Comparison of ENCODE assay signal across 10 cellular contexts in the genomic region with DNA sequence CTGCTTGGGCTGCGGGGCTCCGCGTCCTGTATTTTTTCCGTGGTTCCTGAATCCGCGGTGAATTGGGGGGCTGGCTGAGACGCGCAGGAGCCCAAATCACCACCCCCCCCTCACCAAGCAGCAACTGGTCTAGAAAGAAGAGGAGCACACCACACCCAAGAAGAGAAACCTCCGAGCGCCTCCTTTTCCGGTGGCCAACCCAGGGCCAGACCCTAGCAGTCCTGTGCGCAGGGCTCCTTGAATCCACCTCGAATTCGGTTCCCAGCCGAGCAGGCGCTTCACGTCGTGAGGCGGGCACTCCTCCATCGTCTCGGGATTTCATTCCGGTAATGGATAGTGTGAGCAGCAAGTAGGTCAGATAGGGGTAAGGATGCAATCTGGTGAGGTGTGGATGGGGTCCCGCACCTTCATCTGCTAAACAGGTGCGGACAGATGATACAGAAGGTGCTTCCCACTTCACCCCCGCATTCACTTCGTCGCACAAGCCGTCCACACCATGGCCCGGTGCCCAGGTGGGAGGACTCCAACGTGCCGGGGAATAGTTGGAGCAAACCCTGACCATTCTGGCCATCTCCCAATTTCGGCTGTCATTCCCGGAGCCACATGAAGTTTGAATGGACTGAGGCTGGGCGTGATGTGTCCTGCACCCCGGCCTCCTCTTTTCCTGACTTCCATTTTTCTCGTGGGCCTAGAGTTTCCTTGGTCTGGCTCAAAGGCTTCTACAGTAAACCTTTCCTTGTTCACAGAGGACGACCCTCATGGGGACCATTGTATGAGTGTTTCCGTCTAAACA. TPM values are rescaled to one million over a fixed set of nuclear protein-coding genes. Genes with fewer than 3 reads are reported as not detected.
A peak's percentile ranks its signal among the peaks of the same experiment; 100 is the strongest.
DNase-seq lines count a peak whose midpoint lies in the region; ATAC-seq, FAIRE-seq and TF ChIP-seq lines count a peak whose summit lies in the region.
"Had no signal": no experiment of that assay in that cellular context is flagged by ENCODE, and none has a peak within 500 bp of the region (broad histone marks: within the 10 kb centered on the region; RNA-seq: fewer than 3 reads in every experiment).

No MANE protein-coding gene starts in this region.

- no peak for ATAC-seq in effector memory CD8-positive, alpha-beta T cell (replicated peaks)
- ATAC-seq in naive thymus-derived CD8-positive, alpha-beta T cell = no peak
- ATAC-seq in foreskin keratinocyte = no peak

- peaks cover 5 to 13% of the 10 kb centered on the region in 2 donors for H3K4me1 Mint-ChIP-seq in effector memory CD8-positive, alpha-beta T cell (ENCODE audit: low read depth in 2 of 2)
- peaks cover 9 to 27% (median 17%) of the 10 kb centered on the region in 4 donors for H3K4me1 Mint-ChIP-seq in naive thymus-derived CD8-positive, alpha-beta T cell

- no peaks in the 10 kb centered on the region for H3K9me3 ChIP-seq in A673 (ENCODE audit: low read depth, low read length, poor library complexity, severe bottlenecking)

- H3K9me3 Mint-ChIP-seq in effector memory CD8-positive, alpha-beta T cell = no peaks in the 10 kb centered on the region
- H3K9me3 Mint-ChIP-seq in naive thymus-derived CD8-positive, alpha-beta T cell = peaks cover 0 to 16% (median 2%) of the 10 kb centered on the region in 9 donors

- H3K27me3 ChIP-seq in A673 (replicated peaks; ENCODE audit: insufficient read depth, low read depth, low read length, poor library complexity) = no peaks in the 10 kb centered on the region
- H3K27me3 ChIP-seq in foreskin keratinocyte = peaks cover 21% of the 10 kb centered on the region
- H3K27me3 ChIP-seq: hepatocyte had no signal

- H3K4me1 ChIP-seq in A673 (ENCODE audit: insufficient read depth, low read length, poor library complexity, severe bottlenecking) (no peaks in the 10 kb centered on the region), foreskin keratinocyte (no peaks in the 10 kb centered on the region)

- peak overlapping the region; percentile 43 to 76 for H3K4me3 Mint-ChIP-seq in effector memory CD8-positive, alpha-beta T cell
- peak overlapping the region; percentile 57 to 85 (median 74) for H3K4me3 Mint-ChIP-seq in naive thymus-derived CD8-positive, alpha-beta T cell

- no peaks in the 10 kb centered on the region for H3K36me3 ChIP-seq in A673 (ENCODE audit: insufficient read depth, low read length, poor library complexity, severe bottlenecking)

- H3K27me3 Mint-ChIP-seq in effector memory CD8-positive, alpha-beta T cell = peaks cover 61 to 100% of the 10 kb centered on the region in 2 donors
- peaks cover 28 to 84% (median 57%) of the 10 kb centered on the region in 5 donors for H3K27me3 Mint-ChIP-seq in naive thymus-derived CD8-positive, alpha-beta T cell

- no peak overlapping the region for H3K27ac ChIP-seq in A673 (ENCODE audit: low read depth, low read length, poor library complexity, severe bottlenecking)
- H3K27ac ChIP-seq in foreskin keratinocyte = no peak overlapping the region
- H3K27ac ChIP-seq: hepatocyte had no signal

- in situ Hi-C loops in GM13977 (cut with MboI; ENCODE audit: low pct_unique_long_range_greater_than_20kb, low sequenced_read_pairs, unreplicated experiment) = no loop called here

- CTCF ChIA-PET in A673 (lab: Charles Lee) = no interaction called here

- peak overlapping the region; percentile 28 for H3K4me3 ChIP-seq in A673 (ENCODE audit: low read depth, low read length, poor library complexity, severe bottlenecking)
- H3K4me3 ChIP-seq: hepatocyte had no signal

- H3K27ac Mint-ChIP-seq in effector memory CD8-positive, alpha-beta T cell = no peak overlapping the region
- H3K27ac Mint-ChIP-seq in naive thymus-derived CD8-positive, alpha-beta T cell = no peak overlapping the region

- TF ChIP-seq CTCF in A673 (conservative IDR thresholded peaks at IDR 0.05; ENCODE audit: low read depth, low read length) (no peak), GM13977 (IDR thresholded peaks at IDR 0.05; ENCODE audit: extremely low read depth, insufficient read depth, missing control alignments) (no peak), foreskin keratinocyte (conservative IDR thresholded peaks at IDR 0.05) (no peak)

- POLR2A ChIA-PET in A673 (lab: Charles Lee; ENCODE audit: low non-redundant PET) = no interaction called here
- POLR2A ChIA-PET in naive thymus-derived CD8-positive, alpha-beta T cell (lab: Charles Lee) = no interaction called here

- DNase-seq in A673 (ENCODE audit: low spot score) = no peak
- DNase-seq in GM13977 (ENCODE audit: low spot score) = peak; percentile 14
- DNase-seq in effector memory CD8-positive, alpha-beta T cell = no peak
- DNase-seq in naive thymus-derived CD8-positive, alpha-beta T cell = no peak
- DNase-seq in SHP77 (lab: John Stamatoyannopoulos, UW) = no peak
- DNase-seq in foreskin keratinocyte = no peak
- no peak for DNase-seq in nucleus accumbens (lab: John Stamatoyannopoulos, UW)
- no peak for DNase-seq in urothelium cell line (ENCODE audit: low spot score)
- DNase-seq: T1000 had no signal

- H3K36me3 Mint-ChIP-seq in effector memory CD8-positive, alpha-beta T cell (ENCODE audit: insufficient read depth) = peaks cover 2% of the 10 kb centered on the region
- H3K36me3 Mint-ChIP-seq in naive thymus-derived CD8-positive, alpha-beta T cell = peaks cover 0 to 10% (median 0%) of the 10 kb centered on the region in 3 donors

- no TSS peak for BruUV-seq in A673 (replicated peaks; lab: Mats Ljungman, UMichigan)

- FAIRE-seq in urothelium cell line (lab: Jason Lieb, UNC) = no peak

- intact Hi-C loops in A673 (cut with micrococcal nuclease; ENCODE audit: unreplicated experiment) = loop anchor here (10.0 kb wide), 1 partner anchor 59 kb away; no protein-coding TSS in a partner anchor

RNA-seq across cellular contexts. Expression of gene ZNF273, which starts 19.8 kb away (rescaled TPM):
- 10.1 and 11.5 TPM in 2 replicates for total RNA-seq in A673 (2021)
- 1 to 10 TPM; 9.5 TPM for total RNA-seq in naive thymus-derived CD8-positive, alpha-beta T cell
- 1 to 10 TPM; 3.6 to 4.6 (median 4.5) TPM for polyA plus RNA-seq in naive thymus-derived CD8-positive, alpha-beta T cell
- 3.9 and 5.5 TPM in 2 replicates for total RNA-seq in foreskin keratinocyte
- polyA plus RNA-seq in foreskin keratinocyte = 1.8 and 2.4 TPM in 2 replicates
